In genomic region chr3:57078366-57079220, GRCh38 we compare ENCODE assay signal across 8 cellular contexts. TPM values are rescaled to one million over a fixed set of nuclear protein-coding genes. Genes with fewer than 3 reads are reported as not detected.
DNase-seq lines count a peak whose midpoint lies in the region; ATAC-seq and TF ChIP-seq lines count a peak whose summit lies in the region.

No MANE protein-coding gene starts in this region.

- no peaks in the 10 kb centered on the region for H3K9me3 Mint-ChIP-seq in activated naive CD4-positive, alpha-beta T cell treated with anti-CD3 and anti-CD28 coated beads, Interleukin-2, amount 50 U/mL, for 24 hours

- H3K36me3 Mint-ChIP-seq in activated naive CD4-positive, alpha-beta T cell treated with anti-CD3 and anti-CD28 coated beads, Interleukin-2, amount 50 U/mL, for 24 hours: no peaks in the 10 kb centered on the region

- peak; percentile 19 for TF ChIP-seq CTCF in 22Rv1 (IDR thresholded peaks at IDR 0.05)
- TF ChIP-seq CTCF in cardiac muscle cell (IDR thresholded peaks at IDR 0.05; ENCODE audit: low read depth, low read length): no peak
- TF ChIP-seq CTCF in osteoblast (IDR thresholded peaks at IDR 0.05; ENCODE audit: extremely low read depth, low read depth, low read length): no peak

- H3K4me1 ChIP-seq in cardiac muscle cell (ENCODE audit: low read depth) (peaks cover 4% of the 10 kb centered on the region), osteoblast (ENCODE audit: insufficient read depth, low read length) (peaks cover 8% of the 10 kb centered on the region)

- H3K4me3 Mint-ChIP-seq in activated naive CD4-positive, alpha-beta T cell treated with anti-CD3 and anti-CD28 coated beads, Interleukin-2, amount 50 U/mL, for 24 hours: peak overlapping the region; percentile 74

- no peaks in the 10 kb centered on the region for H3K9me3 ChIP-seq in cardiac muscle cell (ENCODE audit: low read depth)
- no peaks in the 10 kb centered on the region for H3K9me3 ChIP-seq in osteoblast (ENCODE audit: low read depth, low read length)

- H3K27me3 Mint-ChIP-seq in activated naive CD4-positive, alpha-beta T cell treated with anti-CD3 and anti-CD28 coated beads, Interleukin-2, amount 50 U/mL, for 24 hours: peaks cover 44% of the 10 kb centered on the region

- peak overlapping the region; percentile 80 for H2AFZ ChIP-seq in osteoblast (ENCODE audit: low read length)

- H3K36me3 ChIP-seq in cardiac muscle cell (no peaks in the 10 kb centered on the region), osteoblast (ENCODE audit: insufficient read depth, low read length) (no peaks in the 10 kb centered on the region)

- H3K27ac ChIP-seq in 22Rv1 (no peak overlapping the region), cardiac muscle cell (no peak overlapping the region), osteoblast (ENCODE audit: low read depth, low read length) (no peak overlapping the region)

- DNase-seq in GF-D8 (lab: John Stamatoyannopoulos, UW): peak; percentile 49
- peak; percentile 55 for DNase-seq in NCI-H2107 treated with DMSO at 0.1 percent for 48 hours (lab: John Stamatoyannopoulos, UW; ENCODE audit: unreplicated experiment)
- DNase-seq in cardiac muscle cell (ENCODE audit: low read depth in 1 of 2, low spot score in 1 of 2): peak; percentile 70 to 86
- peak; percentile 98 for DNase-seq in osteoblast (ENCODE audit: insufficient read length, low spot score, missing footprints)

- H3K27me3 ChIP-seq in cardiac muscle cell (peaks cover 3% of the 10 kb centered on the region), osteoblast (ENCODE audit: insufficient read depth, low read length) (peaks cover 46% of the 10 kb centered on the region)

- H3K79me2 ChIP-seq in osteoblast (ENCODE audit: insufficient read depth, low read length): no peaks in the 10 kb centered on the region

- ATAC-seq in HG03457 (IDR thresholded peaks at IDR 0.05; ENCODE audit: unreplicated experiment) (no peak), HG02763 (IDR thresholded peaks at IDR 0.05; ENCODE audit: unreplicated experiment) (no peak)

- H3K27ac Mint-ChIP-seq in activated naive CD4-positive, alpha-beta T cell treated with anti-CD3 and anti-CD28 coated beads, Interleukin-2, amount 50 U/mL, for 24 hours: no peak overlapping the region

- H3K4me3 ChIP-seq in cardiac muscle cell (peak overlapping the region; percentile 49), osteoblast (ENCODE audit: insufficient read depth, low read length) (peak overlapping the region; percentile 74)

- no peaks in the 10 kb centered on the region for H4K20me1 ChIP-seq in osteoblast (ENCODE audit: insufficient read depth, low read length)

- no peaks in the 10 kb centered on the region for H3K4me1 Mint-ChIP-seq in activated naive CD4-positive, alpha-beta T cell treated with anti-CD3 and anti-CD28 coated beads, Interleukin-2, amount 50 U/mL, for 24 hours

- H3K4me2 ChIP-seq in osteoblast (ENCODE audit: insufficient read depth, low read length): peak overlapping the region; percentile 80

RNA-seq across cellular contexts. Expression of gene SPATA12, which starts 18.1 kb away (rescaled TPM):
- not detected in 2 replicates for total RNA-seq in cardiac muscle cell
- 0.91 TPM in 1 of 2 replicates, not detected in the other for polyA plus RNA-seq in cardiac muscle cell
- total RNA-seq in osteoblast: not detected in 2 replicates
